In the genomic region with DNA sequence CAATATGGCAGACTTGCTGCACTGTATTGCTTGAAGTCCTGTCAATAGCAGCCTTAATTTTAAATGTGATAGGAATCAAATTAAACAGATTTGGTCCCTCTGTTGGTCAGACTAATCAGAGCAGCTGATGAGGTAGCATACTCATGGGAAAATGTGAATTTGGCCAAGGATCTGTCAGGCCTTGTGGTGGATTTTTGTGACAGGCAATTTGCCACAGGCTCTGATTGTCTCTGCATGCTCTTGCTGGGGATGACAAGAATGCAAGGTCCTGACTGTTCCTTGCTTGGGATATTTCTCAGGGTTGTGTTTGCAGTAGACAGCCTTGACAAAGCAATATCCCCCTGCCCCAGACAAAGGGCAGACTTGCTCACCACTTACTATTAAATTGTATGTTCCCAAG, we compare ENCODE assay signal across 20 cellular contexts.
"Had no signal": no experiment of that assay in that cellular context is flagged by ENCODE, and none has a peak within 500 bp of the region (broad histone marks: within the 10 kb centered on the region; RNA-seq: fewer than 3 reads in every experiment).

No MANE protein-coding gene starts in this region.

- H3K27ac Mint-ChIP-seq: effector memory CD8-positive, alpha-beta T cell; endodermal cell had no signal

- DNase-seq: dermis blood vessel endothelial cell; dorsolateral prefrontal cortex; effector CD4-positive, alpha-beta T cell; effector memory CD8-positive, alpha-beta T cell; endodermal cell; erythroblast; esophagus squamous epithelium; foreskin fibroblast; foreskin melanocyte; gastrocnemius medialis; heart left ventricle; left cardiac atrium; left lung; left ventricle myocardium superior; lower lobe of right lung; mesenchymal stem cell; mucosa of descending colon; naive B cell had no signal

- H3K27me3 Mint-ChIP-seq: effector memory CD8-positive, alpha-beta T cell; naive B cell had no signal

- ATAC-seq: effector memory CD8-positive, alpha-beta T cell; esophagus mucosa; gastrocnemius medialis; heart left ventricle; left cardiac atrium; left lung; left ventricle myocardium superior; lower lobe of right lung; mucosa of descending colon had no signal

- H3K4me3 Mint-ChIP-seq: effector memory CD8-positive, alpha-beta T cell; endodermal cell; mesothelial cell of epicardium; naive B cell had no signal

- H3K9me3 Mint-ChIP-seq: effector memory CD8-positive, alpha-beta T cell; naive B cell had no signal
